ENCODE assay signal across 24 cellular contexts in genomic region chr10:111087968-111088505, GRCh38. TPM values are rescaled to one million over a fixed set of nuclear protein-coding genes. Genes with fewer than 3 reads are reported as not detected.
"Had no signal": no experiment of that assay in that cellular context is flagged by ENCODE, and none has a peak within 500 bp of the region (broad histone marks: within the 10 kb centered on the region; RNA-seq: fewer than 3 reads in every experiment).

No MANE protein-coding gene starts in this region.

- H3K27ac ChIP-seq: ascending aorta, brain microvascular endothelial cell, WERI-Rb-1 had no signal

- H3K4me1 ChIP-seq: ascending aorta had no signal

- H3K36me3 ChIP-seq: ascending aorta, brain microvascular endothelial cell, WERI-Rb-1 had no signal

- H3K4me3 ChIP-seq: ascending aorta had no signal

- H3K27me3 ChIP-seq: ascending aorta, brain microvascular endothelial cell had no signal

- DNase-seq: activated B cell treated with CpG ODN at 0.5 μM for 24 hours; activated CD4-positive, alpha-beta T cell treated with anti-CD3 and anti-CD28 coated beads for 48 hours; activated CD4-positive, alpha-beta T cell treated with anti-CD3 and anti-CD28 coated beads, Interleukin-2, amount 50 U/mL, for 1 hour; activated CD4-positive, alpha-beta T cell treated with anti-CD3 and anti-CD28 coated beads, Interleukin-2, amount 50 U/mL, for 48 hours; activated CD8-positive, alpha-beta memory T cell treated with anti-CD3 and anti-CD28 coated beads for 24 hours; activated CD8-positive, alpha-beta T cell treated with anti-CD3 and anti-CD28 coated beads for 36 hours; activated effector memory CD4-positive, alpha-beta T cell treated with Interleukin-2 at 50 U/mL for 16 hours; activated naive CD4-positive, alpha-beta T cell treated with anti-CD3 and anti-CD28 coated beads for 36 hours; activated naive CD8-positive, alpha-beta T cell treated with anti-CD3 and anti-CD28 coated beads for 36 hours; activated naive CD8-positive, alpha-beta T cell treated with anti-CD3 and anti-CD28 coated beads, Interleukin-2, amount 50 U/mL, for 24 hours; activated T-cell treated with anti-CD3 and anti-CD28 coated beads, Interleukin-2, amount 50 U/mL, for 4 hours; brain microvascular endothelial cell; cortex of kidney; dermis blood vessel endothelial cell; effector CD8-positive, alpha-beta T cell; foreskin fibroblast; T-helper 17 cell; T1000; WERI-Rb-1 had no signal

- ATAC-seq: activated CD4-positive, CD25-positive, alpha-beta regulatory T cell treated with anti-CD3 and anti-CD28 coated beads, Interleukin-2, amount 50 U/mL, for 24 hours; activated CD8-positive, alpha-beta T cell treated with anti-CD3 and anti-CD28 coated beads for 36 hours; activated naive CD8-positive, alpha-beta T cell treated with anti-CD3 and anti-CD28 coated beads, Interleukin-2, amount 50 U/mL, for 24 hours; activated T-cell treated with anti-CD3 and anti-CD28 coated beads, Interleukin-2, amount 50 U/mL, for 4 hours; activated T-helper 17 cell treated with anti-CD3 and anti-CD28 coated beads, Interleukin-2, amount 50 U/mL, for 72 hours; esophagus mucosa; T-helper 17 cell had no signal

- H3K9me3 ChIP-seq: ascending aorta had no signal

RNA-seq across cellular contexts. Expression of gene ADRA2A, which starts 11.2 kb away (rescaled TPM):
- total RNA-seq: activated B cell treated with CpG ODN at 0.5 μM for 24 hours; activated naive CD4-positive, alpha-beta T cell treated with anti-CD3 and anti-CD28 coated beads for 36 hours; activated naive CD8-positive, alpha-beta T cell treated with anti-CD3 and anti-CD28 coated beads for 36 hours; activated T-helper 17 cell treated with anti-CD3 and anti-CD28 coated beads, Interleukin-2, amount 50 U/mL, for 72 hours; bronchial epithelial cell; dermis blood vessel endothelial cell had no signal
